8 cellular contexts compared by ENCODE assay signal in genomic region chr7:102286237-102287081, GRCh38. TPM values are rescaled to one million over a fixed set of nuclear protein-coding genes. Genes with fewer than 3 reads are reported as not detected.
DNase-seq lines count a peak whose midpoint lies in the region; ATAC-seq and TF ChIP-seq lines count a peak whose summit lies in the region.

SH2B2 (plus strand) TSS chr7:102286868; CDS start chr7:102300551, 13,683 bp downstream.

- H3K4me1 ChIP-seq in BLaER1 = peaks cover 72% of the 10 kb centered on the region

- H3K9ac ChIP-seq in BLaER1 = peak within 1 kb of the TSS; percentile 87

- peak; percentile 87 for TF ChIP-seq POLR2A in NB4 (IDR thresholded peaks at IDR 0.05; ENCODE audit: extremely low read depth, insufficient read length)

- H4K20me1 ChIP-seq in BLaER1 = peaks cover 59% of the 10 kb centered on the region

- TF ChIP-seq CTCF in NB4 (IDR thresholded peaks at IDR 0.05; ENCODE audit: low read depth, low read length) (no peak), WERI-Rb-1 (IDR thresholded peaks at IDR 0.05; ENCODE audit: low read depth, low read length) (no peak)

- ATAC-seq in GM19324 (IDR thresholded peaks at IDR 0.05; ENCODE audit: low FRiP score, unreplicated experiment) = peak; percentile 36
- ATAC-seq in left lobe of liver = peak; percentile 76
- ATAC-seq in GM18868 (IDR thresholded peaks at IDR 0.05; ENCODE audit: unreplicated experiment) = no peak

- H3K4me3 ChIP-seq in BLaER1 (peak within 1 kb of the TSS; percentile 93), NB4 (ENCODE audit: low read depth, low read length) (peak within 1 kb of the TSS; percentile 62), WERI-Rb-1 (ENCODE audit: low read depth, low read length) (peak within 1 kb of the TSS; percentile 82)

- H3K4me2 ChIP-seq in BLaER1 = peak within 1 kb of the TSS; percentile 100

- DNase-seq in NB4 (ENCODE audit: low read depth) (peak; percentile 95), WERI-Rb-1 (peak; percentile 60), dedifferentiated amniotic fluid mesenchymal stem cell (ENCODE audit: extremely low spot score) (peak; percentile 46), left lobe of liver (ENCODE audit: low spot score) (peak; percentile 64)
- DNase-seq in stimulated activated CD4-positive, alpha-beta T cell treated with anti-CD3 and anti-CD28 coated beads, Interleukin-4, amount 100 ng/mL, for 1 hour = peak; percentile 43

- H3K27ac ChIP-seq in BLaER1 = peak within 1 kb of the TSS; percentile 92
- peak within 1 kb of the TSS; percentile 95 for H3K27ac ChIP-seq in WERI-Rb-1

- H3K36me3 ChIP-seq in BLaER1 = peaks cover 10% of the 10 kb centered on the region; the same call in 1 of the 2 replicates
- no peaks in the 10 kb centered on the region for H3K36me3 ChIP-seq in WERI-Rb-1

- H3K27me3 ChIP-seq in BLaER1 = no peaks in the 10 kb centered on the region; the same call in 1 of the 2 replicates
- no peaks in the 10 kb centered on the region for H3K27me3 ChIP-seq in WERI-Rb-1 (ENCODE audit: insufficient read depth, low read depth, severe bottlenecking)

- H3K9me3 ChIP-seq in BLaER1 (no peaks in the 10 kb centered on the region), WERI-Rb-1 (ENCODE audit: severe bottlenecking) (no peaks in the 10 kb centered on the region)

RNA-seq across cellular contexts. Expression of gene SH2B2, which starts in this region (rescaled TPM):
- total RNA-seq in left lobe of liver = 3.0 TPM

Comparison
In these comparisons a context has a peak if more than half of its experiments do, and no peak if none do; other contexts are left out.
1. DNase-seq: peak in every context shown above with its lines; median percentile 95 in NB4; 64 in left lobe of liver; 60 in WERI-Rb-1; 46 in dedifferentiated amniotic fluid mesenchymal stem cell; 43 in stimulated activated CD4-positive, alpha-beta T cell treated with anti-CD3 and anti-CD28 coated beads, Interleukin-4, amount 100 ng/mL, for 1 hour.